In genomic region chr15:58931985-58932384, GRCh38 we compare ENCODE assay signal across 8 cellular contexts. TPM values are rescaled to one million over a fixed set of nuclear protein-coding genes. Genes with fewer than 3 reads are reported as not detected.
A peak's percentile ranks its signal among the peaks of the same experiment; 100 is the strongest.
DNase-seq lines count a peak whose midpoint lies in the region; ATAC-seq lines count a peak whose summit lies in the region.

No MANE protein-coding gene starts in this region.

- H3K9ac ChIP-seq in duodenal mucosa (ENCODE audit: low read depth in 1 of 2, low read length in 2 of 2) (peak overlapping the region; percentile 90 to 98), mucosa of stomach (ENCODE audit: low read length) (peak overlapping the region; percentile 99)

- DNase-seq in activated naive CD4-positive, alpha-beta T cell treated with anti-CD3 and anti-CD28 coated beads for 36 hours = no peak
- no peak for DNase-seq in activated naive CD4-positive, alpha-beta T cell (lab: John Stamatoyannopoulos, UW)
- DNase-seq in RKO (ENCODE audit: low spot score) = peak; percentile 81
- DNase-seq in stimulated activated CD4-positive, alpha-beta T cell treated with anti-CD3 and anti-CD28 coated beads, Interleukin-2, amount 100 ng/mL, for 24 hours = no peak
- DNase-seq in posterior cingulate gyrus = no peak

- no peaks in the 10 kb centered on the region for H3K27me3 Mint-ChIP-seq in activated naive CD4-positive, alpha-beta T cell treated with anti-CD3 and anti-CD28 coated beads for 36 hours (ENCODE audit: low read depth)

- intact Hi-C loops in activated naive CD4-positive, alpha-beta T cell treated with anti-CD3 and anti-CD28 coated beads for 36 hours (cut with micrococcal nuclease) = loop anchor here (2.0 to 10.0 kb wide), 3 partner anchors 459 to 1227 kb away; partner anchors contain the start of gene POLR2M
- intact Hi-C loops in posterior cingulate gyrus (cut with DNase I) = loop anchor here (2.0 kb wide), 1 partner anchor 55 kb away; the partner anchor contains the start of gene RNF111

- H3K36me3 Mint-ChIP-seq in activated naive CD4-positive, alpha-beta T cell treated with anti-CD3 and anti-CD28 coated beads for 36 hours (ENCODE audit: low read depth) = peaks cover 12% of the 10 kb centered on the region

- H3K36me3 ChIP-seq in duodenal mucosa (ENCODE audit: control insufficient read depth in 1 of 2, insufficient read depth in 2 of 2, low read length in 2 of 2) = peaks cover 9 to 11% of the 10 kb centered on the region in 2 donors
- H3K36me3 ChIP-seq in mucosa of stomach (ENCODE audit: control insufficient read depth, insufficient read depth, low read length) = no peaks in the 10 kb centered on the region

- peak overlapping the region; percentile 99 for H3K27ac ChIP-seq in duodenal mucosa (ENCODE audit: low read depth, low read length)

- peaks cover 20 to 23% of the 10 kb centered on the region in 2 donors for H3K4me1 ChIP-seq in duodenal mucosa (ENCODE audit: control insufficient read depth in 1 of 2, insufficient read depth in 2 of 2, low read length in 2 of 2)
- H3K4me1 ChIP-seq in mucosa of stomach (ENCODE audit: control insufficient read depth, insufficient read depth, low read length) = peaks cover 8% of the 10 kb centered on the region

- no peak for ATAC-seq in HG02870 (IDR thresholded peaks at IDR 0.05; ENCODE audit: unreplicated experiment)

- H3K27ac Mint-ChIP-seq in activated naive CD4-positive, alpha-beta T cell treated with anti-CD3 and anti-CD28 coated beads for 36 hours = peak overlapping the region; percentile 96

- peaks cover 25% of the 10 kb centered on the region for H3K4me1 Mint-ChIP-seq in activated naive CD4-positive, alpha-beta T cell treated with anti-CD3 and anti-CD28 coated beads for 36 hours (ENCODE audit: low read depth)

- H3K27me3 ChIP-seq in duodenal mucosa (ENCODE audit: control insufficient read depth in 1 of 2, insufficient read depth in 2 of 2, low read length in 2 of 2) = no peaks in the 10 kb centered on the region
- no peaks in the 10 kb centered on the region for H3K27me3 ChIP-seq in mucosa of stomach (ENCODE audit: control insufficient read depth, insufficient read depth, low read length)

- H3K4me3 Mint-ChIP-seq in activated naive CD4-positive, alpha-beta T cell treated with anti-CD3 and anti-CD28 coated beads for 36 hours = peak overlapping the region; percentile 92

- CTCF ChIA-PET in activated naive CD4-positive, alpha-beta T cell treated with anti-CD3 and anti-CD28 coated beads for 36 hours (lab: Charles Lee) = interaction anchor here (0.6 to 0.7 kb wide), 3 partner anchors 164 to 415 kb away, joined by 3 to 5 read pairs (median 3); no protein-coding TSS in a partner anchor

- no peaks in the 10 kb centered on the region for H3K9me3 Mint-ChIP-seq in activated naive CD4-positive, alpha-beta T cell treated with anti-CD3 and anti-CD28 coated beads for 36 hours

- no peaks in the 10 kb centered on the region for H3K9me3 ChIP-seq in duodenal mucosa (ENCODE audit: control insufficient read depth in 1 of 2, low read length in 2 of 2)
- no peaks in the 10 kb centered on the region for H3K9me3 ChIP-seq in mucosa of stomach (ENCODE audit: control insufficient read depth, low read length)

- H3K4me3 ChIP-seq in duodenal mucosa (ENCODE audit: low read depth in 1 of 2, low read length in 2 of 2) (peak overlapping the region; percentile 87 to 93), mucosa of stomach (ENCODE audit: low read length) (peak overlapping the region; percentile 91)

RNA-seq across cellular contexts. Expression of gene SLTM, which starts 1.5 kb away (rescaled TPM):
- 10 to 100 TPM; 52.0 to 56.0 TPM for total RNA-seq in activated naive CD4-positive, alpha-beta T cell treated with anti-CD3 and anti-CD28 coated beads for 36 hours

RNA-seq across cellular contexts. Expression of gene RNF111, which starts 55.5 kb away (rescaled TPM):
- 10 to 100 TPM; 17.8 to 19.8 TPM for total RNA-seq in activated naive CD4-positive, alpha-beta T cell treated with anti-CD3 and anti-CD28 coated beads for 36 hours
